In the genomic region with DNA sequence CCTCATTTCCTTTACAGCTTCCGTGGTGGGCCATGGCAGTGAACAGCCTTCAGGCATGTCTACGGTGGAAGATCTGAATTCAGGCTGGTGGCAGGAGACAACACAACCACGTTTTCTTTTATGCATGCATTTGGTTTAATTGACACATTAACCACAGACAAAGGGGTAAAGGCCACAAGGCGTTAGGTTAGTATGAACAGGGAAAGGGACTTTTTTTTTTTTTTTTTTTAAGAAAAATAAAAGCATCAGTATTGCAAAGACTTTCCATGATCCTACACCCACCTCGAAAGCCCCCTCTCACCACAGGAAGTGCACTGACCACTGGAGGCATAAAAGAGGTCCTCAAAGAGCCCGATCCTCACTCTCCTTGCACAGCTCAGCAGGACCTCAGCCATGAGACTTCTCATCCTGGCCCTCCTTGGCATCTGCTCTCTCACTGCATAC, we compare ENCODE assay signal across 6 cellular contexts. TPM values are rescaled to one million over a fixed set of nuclear protein-coding genes. Genes with fewer than 3 reads are reported as not detected.
"Had no signal": no experiment of that assay in that cellular context is flagged by ENCODE, and none has a peak within 500 bp of the region (broad histone marks: within the 10 kb centered on the region; RNA-seq: fewer than 3 reads in every experiment).

A gene with protein sequence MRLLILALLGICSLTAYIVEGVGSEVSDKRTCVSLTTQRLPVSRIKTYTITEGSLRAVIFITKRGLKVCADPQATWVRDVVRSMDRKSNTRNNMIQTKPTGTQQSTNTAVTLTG (plus strand): TSS at position 361 of the 444 bp plus-strand sequence. CDS start 33 bp downstream, at position 394.

RNA-seq across cellular contexts. Expression of the gene that starts here (rescaled TPM):
- total RNA-seq: activated B cell treated with CpG ODN at 0.5 μM for 24 hours, bronchial epithelial cell, gastrocnemius medialis, lung microvascular endothelial cell, prostate gland, SK-MEL-5 had no signal
